In genomic region chr12:120231316-120232011, GRCh38 we compare ENCODE assay signal across 8 cellular contexts. TPM values are rescaled to one million over a fixed set of nuclear protein-coding genes. Genes with fewer than 3 reads are reported as not detected.
A peak's percentile ranks its signal among the peaks of the same experiment; 100 is the strongest.
DNase-seq lines count a peak whose midpoint lies in the region; ATAC-seq lines count a peak whose summit lies in the region.

No MANE protein-coding gene starts in this region.

- DNase-seq in HAP-1 (ENCODE audit: low spot score in 2 of 2) (peak; percentile 50 to 65), SIG-M5 (lab: John Stamatoyannopoulos, UW) (peak; percentile 36), glomerular endothelial cell (ENCODE audit: extremely low read depth, low read depth, low spot score) (peak; percentile 80), renal cortical epithelial cell (ENCODE audit: low read depth) (peak; percentile 96), cortex of kidney (lab: John Stamatoyannopoulos, UW) (no peak)
- DNase-seq in activated naive CD4-positive, alpha-beta T cell (lab: John Stamatoyannopoulos, UW) = peak in 3 of 4 experiments; percentile 23 to 44 (median 34)

- peaks cover 34% of the 10 kb centered on the region for H3K4me1 ChIP-seq in HAP-1

- H3K36me3 ChIP-seq in HAP-1 (replicated peaks) = no peaks in the 10 kb centered on the region; the same call in 1 of the 2 replicates

- in situ Hi-C loops in HAP-1 (cut with MboI; ENCODE audit: low sequenced_read_pairs) = no loop called here

- ATAC-seq in HG03342 (IDR thresholded peaks at IDR 0.05; ENCODE audit: unreplicated experiment) = no peak
- no peak for ATAC-seq in GM21515 (IDR thresholded peaks at IDR 0.05; ENCODE audit: unreplicated experiment)

- no peaks in the 10 kb centered on the region for H3K9me3 ChIP-seq in HAP-1

- no peaks in the 10 kb centered on the region for H3K27me3 ChIP-seq in HAP-1 (ENCODE audit: low read depth)

- H3K4me3 ChIP-seq in HAP-1 = no peak overlapping the region

RNA-seq across cellular contexts. Expression of gene RPLP0, which starts 30.6 kb away (rescaled TPM):
- total RNA-seq in glomerular endothelial cell = 2,362 and 4,447 TPM in 2 replicates
- total RNA-seq in renal cortical epithelial cell = 1,806 and 3,735 TPM in 2 replicates

RNA-seq across cellular contexts. Expression of gene PXN, which starts 34.1 kb away (rescaled TPM):
- 279 and 332 TPM in 2 replicates for total RNA-seq in glomerular endothelial cell
- 38.4 and 63.1 TPM in 2 replicates for total RNA-seq in renal cortical epithelial cell

RNA-seq across cellular contexts. Expression of gene GCN1, which starts 36.9 kb away (rescaled TPM):
- total RNA-seq in glomerular endothelial cell (66.9 and 96.0 TPM in 2 replicates), renal cortical epithelial cell (80.6 and 216 TPM in 2 replicates)
